27 cellular contexts compared by ENCODE assay signal in the genomic region with DNA sequence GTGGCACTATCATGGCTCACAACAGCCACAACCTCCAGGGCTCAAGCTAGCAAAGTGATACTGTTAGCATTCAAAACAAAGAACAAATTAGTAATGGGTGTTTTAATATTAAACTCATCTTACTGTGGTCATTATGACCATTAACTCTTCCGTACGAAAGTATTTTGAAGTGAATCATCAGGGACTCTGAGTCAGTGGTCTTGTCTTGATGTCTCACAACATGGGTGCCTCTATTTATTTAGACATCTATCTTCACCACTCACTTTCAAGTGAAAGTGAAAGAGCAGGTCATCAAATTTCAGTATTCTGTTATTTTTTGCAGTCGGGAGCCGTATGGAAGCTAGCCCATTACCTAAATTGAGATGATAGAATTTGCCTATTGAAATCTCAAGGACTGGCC.
"Had no signal": no experiment of that assay in that cellular context is flagged by ENCODE, and none has a peak within 500 bp of the region (broad histone marks: within the 10 kb centered on the region; RNA-seq: fewer than 3 reads in every experiment).

No MANE protein-coding gene starts in this region.

- H3K4me3 ChIP-seq: body of pancreas, heart left ventricle, lower lobe of right lung, mucosa of descending colon, sigmoid colon, smooth muscle cell, transverse colon, uterus had no signal

- DNase-seq: activated CD4-positive, alpha-beta T cell treated with anti-CD3 and anti-CD28 coated beads, Interleukin-2, amount 10 ng/mL, durations not matched to agents 7 days and 5 days; activated CD4-positive, CD25-positive, alpha-beta regulatory T cell treated with anti-CD3 and anti-CD28 coated beads, Interleukin-2, amount 50 U/mL, for 72 hours; activated CD8-positive, alpha-beta memory T cell treated with anti-CD3 and anti-CD28 coated beads, Interleukin-2, amount 10 ng/mL, durations not matched to agents 7 days and 5 days; activated CD8-positive, alpha-beta T cell treated with anti-CD3 and anti-CD28 coated beads for 36 hours; activated gamma-delta T cell; activated naive CD4-positive, alpha-beta T cell treated with anti-CD3 and anti-CD28 coated beads, Interleukin-2, amount 50 U/mL, for 16 hours; activated naive CD8-positive, alpha-beta T cell treated with anti-CD3 and anti-CD28 coated beads, Interleukin-2, amount 50 U/mL, for 24 hours; activated T-cell treated with anti-CD3 and anti-CD28 coated beads for 4 hours; anterior cingulate cortex; body of pancreas; effector CD4-positive, alpha-beta T cell; heart left ventricle; lower lobe of right lung; mesendoderm; mucosa of descending colon; nephron progenitor cell; sigmoid colon; stimulated activated CD4-positive, alpha-beta T cell treated with anti-CD3 and anti-CD28 coated beads, Interleukin-2, amount 100 ng/mL, for 48 hours; stimulated activated CD8-positive, alpha-beta memory T cell treated with anti-CD3 and anti-CD28 coated beads, Interleukin-4, amount 100 ng/mL, for 48 hours; stimulated activated naive B cell treated with anti-CD40 and anti-IgM and Interleukin-4, amounts not matched to agents 10 μg/mL and 1 μg/mL and 100 μg/mL, for 72 hours; transverse colon; uterus; WERI-Rb-1 had no signal

- H3K9me3 ChIP-seq: body of pancreas, heart left ventricle, lower lobe of right lung, mucosa of descending colon, sigmoid colon, transverse colon, uterus had no signal

- H3K4me2 ChIP-seq: smooth muscle cell had no signal

- FAIRE-seq: endometrium, islet of Langerhans had no signal

- ATAC-seq: activated CD8-positive, alpha-beta memory T cell treated with anti-CD3 and anti-CD28 coated beads, Interleukin-2, amount 10 ng/mL, durations not matched to agents 7 days and 5 days; activated CD8-positive, alpha-beta T cell treated with anti-CD3 and anti-CD28 coated beads for 36 hours; activated naive CD8-positive, alpha-beta T cell treated with anti-CD3 and anti-CD28 coated beads, Interleukin-2, amount 50 U/mL, for 24 hours; body of pancreas; heart left ventricle; left lobe of liver; lower lobe of right lung; mucosa of descending colon; stimulated activated naive B cell treated with anti-CD40 and anti-IgM and Interleukin-4, amounts not matched to agents 10 μg/mL and 1 μg/mL and 100 μg/mL, for 72 hours had no signal

- H3K36me3 ChIP-seq: heart left ventricle, lower lobe of right lung, sigmoid colon, transverse colon, uterus had no signal

- H3K4me1 ChIP-seq: body of pancreas, heart left ventricle, lower lobe of right lung, sigmoid colon, transverse colon, uterus had no signal

- H3K27ac ChIP-seq: body of pancreas, heart left ventricle, lower lobe of right lung, sigmoid colon, transverse colon, uterus, WERI-Rb-1 had no signal

- H3K27me3 ChIP-seq: body of pancreas, heart left ventricle, sigmoid colon, transverse colon, uterus had no signal
